Comparison of ENCODE assay signal across 10 cellular contexts in the genomic region with DNA sequence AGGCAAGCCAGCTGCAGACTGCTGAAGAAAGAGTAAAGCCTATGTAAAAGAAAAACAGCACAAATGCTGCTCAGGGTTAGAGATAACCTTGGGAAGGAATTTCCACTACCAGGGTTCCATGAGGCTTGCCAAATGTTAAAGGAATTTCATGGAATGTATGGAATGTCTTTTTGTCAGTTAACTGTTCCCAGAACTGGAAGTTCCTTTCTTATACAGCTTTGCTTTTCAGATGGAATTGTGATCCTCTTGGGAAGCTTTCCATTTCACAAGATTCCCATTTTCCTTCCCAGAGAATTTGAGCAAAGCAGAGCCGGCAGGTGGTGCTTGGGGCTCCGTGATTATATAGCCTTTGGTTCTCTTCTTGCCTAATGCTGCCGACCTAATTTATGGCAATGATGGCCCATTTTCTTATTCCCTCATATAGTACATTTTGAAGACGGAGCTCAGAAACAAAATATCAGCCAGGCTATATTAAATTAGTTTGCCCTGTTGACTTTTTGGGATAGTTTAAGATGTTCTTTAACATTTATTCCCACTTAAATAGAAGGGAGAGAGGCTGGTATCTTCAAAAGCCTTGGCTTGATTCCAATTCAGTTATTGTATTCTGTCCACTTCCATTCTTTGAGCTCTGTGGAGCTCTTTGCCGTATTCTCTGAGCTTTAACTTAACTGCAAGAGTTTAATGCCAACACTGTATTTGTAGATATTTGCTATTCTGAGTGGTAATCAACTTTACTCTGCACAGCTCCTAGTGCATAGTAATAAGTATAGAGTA.
A peak's percentile ranks its signal among the peaks of the same experiment; 100 is the strongest.
DNase-seq lines count a peak whose midpoint lies in the region; ATAC-seq and TF ChIP-seq lines count a peak whose summit lies in the region.
"Had no signal": no experiment of that assay in that cellular context is flagged by ENCODE, and none has a peak within 500 bp of the region (broad histone marks: within the 10 kb centered on the region; RNA-seq: fewer than 3 reads in every experiment).

No MANE protein-coding gene starts in this region.

- DNase-seq in brain microvascular endothelial cell: peak; percentile 25
- DNase-seq in iris pigment epithelial cell (ENCODE audit: low read depth): peak; percentile 39
- DNase-seq in NK-92 treated with Interleukin-12 subunit alpha and Interleukin-12 subunit beta, amount 100 ng/mL, for 24 hours (lab: John Stamatoyannopoulos, UW): no peak
- no peak for DNase-seq in stimulated activated CD4-positive, alpha-beta T cell treated with anti-CD3 and anti-CD28 coated beads, Interleukin-2, amount 100 ng/mL, for 24 hours
- DNase-seq: activated gamma-delta T cell; stimulated activated CD4-positive, alpha-beta T cell treated with anti-CD3 and anti-CD28 coated beads, Interleukin-4, amount 100 ng/mL, for 4 hours had no signal

- no peaks in the 10 kb centered on the region for H3K79me2 ChIP-seq in ACC112 (ENCODE audit: control insufficient read depth, insufficient read depth, low read length, unreplicated experiment)

- H3K4me1 ChIP-seq in ACC112 (ENCODE audit: control insufficient read depth, insufficient read depth, low read length, unreplicated experiment): peaks cover 52% of the 10 kb centered on the region
- H3K4me1 ChIP-seq in HUES48 (ENCODE audit: control insufficient read depth, insufficient read depth, low read length): peaks cover 56% of the 10 kb centered on the region

- H3K36me3 ChIP-seq in ACC112 (ENCODE audit: insufficient read depth, low read length) (no peaks in the 10 kb centered on the region), HUES48 (ENCODE audit: control insufficient read depth, insufficient read depth, low read length) (no peaks in the 10 kb centered on the region), brain microvascular endothelial cell (replicated peaks) (no peaks in the 10 kb centered on the region)

- no peak overlapping the region for H3K9ac ChIP-seq in HUES48 (ENCODE audit: low read depth, low read length)

- ATAC-seq in HG03045 (IDR thresholded peaks at IDR 0.05; ENCODE audit: unreplicated experiment): no peak
- ATAC-seq in HG03097 (IDR thresholded peaks at IDR 0.05; ENCODE audit: low FRiP score, unreplicated experiment): no peak

- 0 out of 2 replicates have a peak overlapping the region, but pooled peaks have one; percentile 10 for H3K27ac ChIP-seq in ACC112 (ENCODE audit: low read depth, low read length)
- peak overlapping the region; percentile 99 for H3K27ac ChIP-seq in HUES48 (ENCODE audit: low read depth, low read length)
- peak overlapping the region; percentile 40 for H3K27ac ChIP-seq in brain microvascular endothelial cell

- TF ChIP-seq CTCF in brain microvascular endothelial cell (IDR thresholded peaks at IDR 0.05; ENCODE audit: low read depth, low read length, missing control alignments): peak; percentile 40

- H3K4me3 ChIP-seq in ACC112 (ENCODE audit: low read depth, low read length) (peak overlapping the region; percentile 41; the same call in 1 of the 2 replicates), HUES48 (ENCODE audit: low read depth, low read length) (no peak overlapping the region; the same call in 1 of the 2 replicates), brain microvascular endothelial cell (ENCODE audit: low read depth, low read length) (no peak overlapping the region)

- H3K27me3 ChIP-seq in ACC112 (ENCODE audit: insufficient read depth, low read length): no peaks in the 10 kb centered on the region
- no peaks in the 10 kb centered on the region for H3K27me3 ChIP-seq in HUES48 (ENCODE audit: control insufficient read depth, insufficient read depth, low read length)
- no peaks in the 10 kb centered on the region for H3K27me3 ChIP-seq in brain microvascular endothelial cell (replicated peaks)

- in situ Hi-C loops in brain microvascular endothelial cell (cut with HindIII; ENCODE audit: low pct_ligation_motif_present, low sequenced_read_pairs): no loop called here

- H2AFZ ChIP-seq in ACC112 (ENCODE audit: low read length, unreplicated experiment): no peak overlapping the region

- no peaks in the 10 kb centered on the region for H3K9me3 ChIP-seq in HUES48 (ENCODE audit: control insufficient read depth, insufficient read depth, low read length)

Comparison
In these comparisons a context has a peak if more than half of its experiments do, and no peak if none do; other contexts are left out.
1. H3K27ac ChIP-seq: peak in every context shown above with its lines; median percentile 99 in HUES48; 40 in brain microvascular endothelial cell; 10 in ACC112.
2. DNase-seq: peak in brain microvascular endothelial cell (single experiment) and iris pigment epithelial cell (single experiment); none in NK-92 treated with Interleukin-12 subunit alpha and Interleukin-12 subunit beta, amount 100 ng/mL, for 24 hours (single experiment) and stimulated activated CD4-positive, alpha-beta T cell treated with anti-CD3 and anti-CD28 coated beads, Interleukin-2, amount 100 ng/mL, for 24 hours (0 of 2).